Comparison of ENCODE assay signal across 34 cellular contexts in genomic region chr7:131436384-131436783, GRCh38.
"Had no signal": no experiment of that assay in that cellular context is flagged by ENCODE, and none has a peak within 500 bp of the region (broad histone marks: within the 10 kb centered on the region; RNA-seq: fewer than 3 reads in every experiment).

No MANE protein-coding gene starts in this region.

- H3K4me2 ChIP-seq: KMS-11 had no signal

- DNase-seq: activated B cell treated with CpG ODN at 0.5 μM for 24 hours; activated CD4-positive, alpha-beta memory T cell treated with anti-CD3 and anti-CD28 coated beads for 36 hours; activated CD4-positive, alpha-beta T cell treated with anti-CD3 and anti-CD28 coated beads for 4 hours; activated CD4-positive, alpha-beta T cell treated with anti-CD3 and anti-CD28 coated beads, Interleukin-2, amount 50 U/mL, for 1 hour; activated CD4-positive, CD25-positive, alpha-beta regulatory T cell treated with anti-CD3 and anti-CD28 coated beads, Interleukin-2, amount 50 U/mL, for 72 hours; activated CD8-positive, alpha-beta memory T cell treated with anti-CD3 and anti-CD28 coated beads, Interleukin-2, amount 50 U/mL, for 4 hours; activated gamma-delta T cell; activated naive CD4-positive, alpha-beta T cell treated with Interleukin-2 at 50 U/mL for 16 hours; activated naive CD8-positive, alpha-beta T cell treated with anti-CD3 and anti-CD28 coated beads, Interleukin-2, amount 10 ng/mL, durations not matched to agents 7 days and 5 days; activated T-cell treated with anti-CD3 and anti-CD28 coated beads for 4 hours; activated T-cell treated with anti-CD3 and anti-CD28 coated beads, Interleukin-2, amount 50 U/mL, for 48 hours; amygdala; MM.1S; NCI-H1092 treated with DMSO at 0.1 percent for 48 hours; NCI-H1417; NCI-H146; NCI-H187; NCI-H2029 treated with DMSO at 0.1 percent for 48 hours; NCI-H2107; NCI-H2171; NCI-H510A; NCI-H526; NCI-H748 treated with DMSO at 0.1 percent for 48 hours; NK-92 treated with Interleukin-12 subunit alpha and Interleukin-12 subunit beta, amount 100 ng/mL, for 24 hours; PC-3; Peyer's patch; RPMI8226; SJCRH30; T1000 had no signal

- ATAC-seq: PC-3 had no signal

- H3K4me1 ChIP-seq: ascending aorta, Peyer's patch, SJCRH30 had no signal

- H3K27ac ChIP-seq: ascending aorta, cardiac muscle cell, KMS-11, Peyer's patch, SJCRH30, SK-N-MC, VCaP had no signal

- H3K4me3 ChIP-seq: ascending aorta, cardiac muscle cell, Peyer's patch, SJCRH30, SK-N-MC had no signal

- H3K9me3 ChIP-seq: ascending aorta, Peyer's patch, SJCRH30 had no signal

- H3K27me3 ChIP-seq: ascending aorta, cardiac muscle cell, Peyer's patch, SJCRH30 had no signal

- H3K9ac ChIP-seq: KMS-11 had no signal
